ENCODE assay signal across 8 cellular contexts in the genomic region with DNA sequence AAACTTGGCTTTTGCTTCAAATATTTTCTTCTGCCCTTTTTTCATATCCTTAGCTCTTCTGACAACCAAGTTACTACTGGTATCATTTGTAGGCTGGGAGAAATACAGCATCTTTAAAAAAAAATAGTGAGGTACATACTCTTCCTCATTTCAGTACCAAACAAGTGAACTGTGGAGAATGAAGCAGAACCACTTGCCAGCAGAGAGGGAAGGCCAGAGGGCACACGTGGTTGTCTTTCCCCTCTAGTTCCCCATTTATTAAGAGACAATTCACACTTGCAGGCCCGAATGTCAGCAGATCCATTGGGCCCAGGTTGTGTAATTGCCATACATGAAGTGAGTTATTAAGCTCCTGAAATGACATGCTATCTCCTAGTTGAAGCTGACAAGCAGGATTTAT.
DNase-seq lines count a peak whose midpoint lies in the region; ATAC-seq lines count a peak whose summit lies in the region.
"Had no signal": no experiment of that assay in that cellular context is flagged by ENCODE, and none has a peak within 500 bp of the region (broad histone marks: within the 10 kb centered on the region; RNA-seq: fewer than 3 reads in every experiment).

No MANE protein-coding gene starts in this region.

- ATAC-seq in HG03196 (IDR thresholded peaks at IDR 0.05; ENCODE audit: unreplicated experiment) (peak; percentile 18), GM19035 (IDR thresholded peaks at IDR 0.05; ENCODE audit: unreplicated experiment) (no peak)
- no peak for ATAC-seq in stimulated activated naive CD8-positive, alpha-beta T cell treated with anti-CD3 and anti-CD28 coated beads, Interleukin-15, amount 100 ng/mL, for 72 hours

- H3K9me3 Mint-ChIP-seq in stimulated activated naive CD8-positive, alpha-beta T cell treated with anti-CD3 and anti-CD28 coated beads, Interleukin-15, amount 100 ng/mL, for 72 hours, result no peaks in the 10 kb centered on the region

- intact Hi-C loops in head of caudate nucleus (cut with DNase I), result loop anchor here (5.0 kb wide), 3 partner anchors 73 to 153 kb away; a partner anchor contains a TSS

- H3K4me3 Mint-ChIP-seq in stimulated activated naive CD8-positive, alpha-beta T cell treated with anti-CD3 and anti-CD28 coated beads, Interleukin-15, amount 100 ng/mL, for 72 hours, result peak overlapping the region; percentile 89 to 100

- H3K27ac Mint-ChIP-seq in stimulated activated naive CD8-positive, alpha-beta T cell treated with anti-CD3 and anti-CD28 coated beads, Interleukin-15, amount 100 ng/mL, for 72 hours, result peak overlapping the region in 1 of 2 donors; percentile 9

- H3K4me1 Mint-ChIP-seq in stimulated activated naive CD8-positive, alpha-beta T cell treated with anti-CD3 and anti-CD28 coated beads, Interleukin-15, amount 100 ng/mL, for 72 hours, result peaks cover 81% of the 10 kb centered on the region

- no peaks in the 10 kb centered on the region for H3K27me3 Mint-ChIP-seq in stimulated activated naive CD8-positive, alpha-beta T cell treated with anti-CD3 and anti-CD28 coated beads, Interleukin-15, amount 100 ng/mL, for 72 hours

- DNase-seq in SIG-M5 treated with dmso at 0.1 percent for 504 hours (lab: John Stamatoyannopoulos, UW; ENCODE audit: unreplicated experiment) (peak; percentile 86), head of caudate nucleus (peak in 25 of 42 donors; percentile 16 to 68 (median 40)), DMS114 treated with DMSO at 0.1 percent for 48 hours (lab: John Stamatoyannopoulos, UW; ENCODE audit: unreplicated experiment) (no peak)
- no peak for DNase-seq in stimulated activated naive CD8-positive, alpha-beta T cell treated with anti-CD3 and anti-CD28 coated beads, Interleukin-15, amount 100 ng/mL, for 72 hours
- no peak for DNase-seq in NK-92 treated with Interleukin-12 subunit alpha and Interleukin-12 subunit beta, amount 100 ng/mL, for 24 hours (lab: John Stamatoyannopoulos, UW)
- DNase-seq: stimulated activated CD4-positive, alpha-beta T cell treated with anti-CD3 and anti-CD28 coated beads, Interleukin-4, amount 100 ng/mL, for 24 hours had no signal

Comparison
In these comparisons a context has a peak if more than half of its experiments do, and no peak if none do; other contexts are left out.
1. DNase-seq: peak in SIG-M5 treated with dmso at 0.1 percent for 504 hours (single experiment) and head of caudate nucleus (25 of 42); none in stimulated activated naive CD8-positive, alpha-beta T cell treated with anti-CD3 and anti-CD28 coated beads, Interleukin-15, amount 100 ng/mL, for 72 hours (0 of 2), NK-92 treated with Interleukin-12 subunit alpha and Interleukin-12 subunit beta, amount 100 ng/mL, for 24 hours (single experiment) and DMS114 treated with DMSO at 0.1 percent for 48 hours (single experiment).